ENCODE assay signal across 15 cellular contexts in genomic region chr16:57804111-57804837, GRCh38. TPM values are rescaled to one million over a fixed set of nuclear protein-coding genes. Genes with fewer than 3 reads are reported as not detected.
A peak's percentile ranks its signal among the peaks of the same experiment; 100 is the strongest.
DNase-seq lines count a peak whose midpoint lies in the region; ATAC-seq and TF ChIP-seq lines count a peak whose summit lies in the region.
"Had no signal": no experiment of that assay in that cellular context is flagged by ENCODE, and none has a peak within 500 bp of the region (broad histone marks: within the 10 kb centered on the region; RNA-seq: fewer than 3 reads in every experiment).

No MANE protein-coding gene starts in this region.

- H3K36me3 ChIP-seq in gastrocnemius medialis: no peaks in the 10 kb centered on the region
- H3K36me3 ChIP-seq: Peyer's patch had no signal

- H3K27ac ChIP-seq in angular gyrus (ENCODE audit: low read depth, low read length): peak overlapping the region; percentile 95
- H3K27ac ChIP-seq in layer of hippocampus (ENCODE audit: low read depth, low read length): peak overlapping the region; percentile 95
- H3K27ac ChIP-seq in gastrocnemius medialis: peak overlapping the region in 3 of 4 donors; percentile 51 to 77 (median 54)

- H3K27me3 ChIP-seq in layer of hippocampus (ENCODE audit: control insufficient read depth, insufficient read depth, low read length) (no peaks in the 10 kb centered on the region), gastrocnemius medialis (no peaks in the 10 kb centered on the region)
- H3K27me3 ChIP-seq: Peyer's patch had no signal

- no peak overlapping the region for H3K4me3 ChIP-seq in AG10803 (ENCODE audit: low read length)
- no peak overlapping the region for H3K4me3 ChIP-seq in gastrocnemius medialis
- H3K4me3 ChIP-seq: Peyer's patch had no signal

- DNase-seq in AG10803 (ENCODE audit: low read depth) (peak; percentile 39), gastrocnemius medialis (no peak), DMS79 (lab: John Stamatoyannopoulos, UW) (no peak)
- DNase-seq: CD4-positive, alpha-beta memory T cell; cortex of kidney; KBM-7; NCI-H1048; stimulated activated CD4-positive, alpha-beta T cell treated with anti-CD3 and anti-CD28 coated beads, Interleukin-12 subunit alpha, Interleukin-12 subunit beta, amount 100 ng/mL, for 4 hours had no signal

- intact Hi-C loops in gastrocnemius medialis (cut with DNase I; ENCODE audit: low total_unique reads): no loop called here

- no peaks in the 10 kb centered on the region for H3K9me3 ChIP-seq in gastrocnemius medialis
- H3K9me3 ChIP-seq: Peyer's patch had no signal

- TF ChIP-seq CTCF in AG10803 (conservative IDR thresholded peaks at IDR 0.05; ENCODE audit: low read length): no peak
- no peak for TF ChIP-seq CTCF in gastrocnemius medialis (IDR thresholded peaks at IDR 0.05 in 4 of 5, conservative IDR thresholded peaks at IDR 0.05 in 1 of 5)

- in situ Hi-C loops in gastrocnemius medialis (cut with MboI; ENCODE audit: low sequenced_read_pairs in 4 of 4): no loop called here

- H3K4me1 ChIP-seq in gastrocnemius medialis: peaks cover 42 to 54% of the 10 kb centered on the region in 2 donors

- TF ChIP-seq POLR2A in gastrocnemius medialis (IDR thresholded peaks at IDR 0.05): no peak

- ATAC-seq in gastrocnemius medialis (no peak), HG02678 (IDR thresholded peaks at IDR 0.05; ENCODE audit: unreplicated experiment) (no peak), HG02981 (IDR thresholded peaks at IDR 0.05; ENCODE audit: unreplicated experiment) (no peak), HG03520 (IDR thresholded peaks at IDR 0.05; ENCODE audit: unreplicated experiment) (no peak)
- ATAC-seq: stimulated activated memory B cell treated with anti-CD40 and anti-IgM and Interleukin-4, amounts not matched to agents 10 μg/mL and 1 μg/mL and 100 μg/mL, for 72 hours had no signal

RNA-seq across cellular contexts. Expression of gene KIFC3, which starts 2.0 kb away (rescaled TPM):
- 10 to 100 TPM in 1 of 4 donors, 1 to 10 TPM in 3; 2.1 to 12.0 (median 3.2) TPM for total RNA-seq in gastrocnemius medialis
